17 cellular contexts compared by ENCODE assay signal in the genomic region with DNA sequence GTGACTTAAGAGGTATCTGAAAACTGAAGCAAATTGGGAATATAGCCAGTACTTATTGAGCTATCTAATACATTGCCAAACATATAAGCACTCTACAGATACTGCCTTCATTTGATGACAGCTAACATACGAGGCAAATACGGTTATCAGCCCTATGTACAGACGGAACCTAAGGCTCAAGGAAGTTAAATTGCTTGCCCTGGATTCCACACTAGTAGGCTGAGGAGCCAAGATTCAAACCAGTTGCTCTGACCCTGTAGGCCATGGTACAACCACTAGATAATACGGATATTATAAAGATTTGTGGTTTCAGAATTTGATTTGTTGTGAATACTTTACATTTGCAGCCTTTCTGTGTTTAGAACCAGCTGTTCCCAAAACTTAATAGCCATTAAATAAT. TPM values are rescaled to one million over a fixed set of nuclear protein-coding genes. Genes with fewer than 3 reads are reported as not detected.
DNase-seq lines count a peak whose midpoint lies in the region; ATAC-seq and TF ChIP-seq lines count a peak whose summit lies in the region.
"Had no signal": no experiment of that assay in that cellular context is flagged by ENCODE, and none has a peak within 500 bp of the region (broad histone marks: within the 10 kb centered on the region; RNA-seq: fewer than 3 reads in every experiment).

No MANE protein-coding gene starts in this region.

- TF ChIP-seq CTCF in cardiac muscle cell (IDR thresholded peaks at IDR 0.05; ENCODE audit: low read depth, low read length) (no peak), SU-DHL-6 (IDR thresholded peaks at IDR 0.05; ENCODE audit: insufficient read depth, low read length, poor library complexity, severe bottlenecking) (no peak), mesothelial cell of epicardium (IDR thresholded peaks at IDR 0.05; ENCODE audit: unreplicated experiment) (no peak), uterus (IDR thresholded peaks at IDR 0.05) (no peak), gastrocnemius medialis (IDR thresholded peaks at IDR 0.05 in 4 of 5, conservative IDR thresholded peaks at IDR 0.05 in 1 of 5) (no peak)

- H3K36me3 ChIP-seq in cardiac muscle cell: no peaks in the 10 kb centered on the region
- no peaks in the 10 kb centered on the region for H3K36me3 ChIP-seq in SU-DHL-6 (ENCODE audit: low read length)
- no peaks in the 10 kb centered on the region for H3K36me3 ChIP-seq in uterus
- H3K36me3 ChIP-seq in gastrocnemius medialis: no peaks in the 10 kb centered on the region
- H3K36me3 ChIP-seq: BLaER1, SJSA1 had no signal

- no peaks in the 10 kb centered on the region for H3K9me2 ChIP-seq in SU-DHL-6 (replicated peaks; ENCODE audit: insufficient read depth, low read length)

- H3K9ac ChIP-seq in SU-DHL-6 (ENCODE audit: low read length): no peak overlapping the region
- H3K9ac ChIP-seq: BLaER1 had no signal

- TF ChIP-seq POLR2A in uterus (IDR thresholded peaks at IDR 0.05) (no peak), gastrocnemius medialis (IDR thresholded peaks at IDR 0.05) (no peak)

- peaks cover 71% of the 10 kb centered on the region for H3K4me1 Mint-ChIP-seq in mesothelial cell of epicardium

- no peak overlapping the region for H2AFZ ChIP-seq in SU-DHL-6 (ENCODE audit: low read depth, low read length, severe bottlenecking)

- H3K9me3 ChIP-seq in cardiac muscle cell (ENCODE audit: low read depth) (no peaks in the 10 kb centered on the region), SU-DHL-6 (ENCODE audit: insufficient read depth, low read length) (no peaks in the 10 kb centered on the region), uterus (no peaks in the 10 kb centered on the region), gastrocnemius medialis (no peaks in the 10 kb centered on the region)
- H3K9me3 ChIP-seq: BLaER1, SJSA1 had no signal

- peak overlapping the region; percentile 65 for H3K27ac ChIP-seq in cardiac muscle cell
- no peak overlapping the region for H3K27ac ChIP-seq in SU-DHL-6 (ENCODE audit: low read depth, low read length)
- H3K27ac ChIP-seq in uterus: peak overlapping the region; percentile 29 to 47
- H3K27ac ChIP-seq in gastrocnemius medialis: no peak overlapping the region
- H3K27ac ChIP-seq: BLaER1, RWPE1, SJSA1 had no signal

- peak overlapping the region; percentile 92 for H3K27ac Mint-ChIP-seq in mesothelial cell of epicardium
- H3K27ac Mint-ChIP-seq: CD8-positive, alpha-beta memory T cell had no signal

- H3F3A ChIP-seq in SU-DHL-6 (ENCODE audit: insufficient read depth): no peaks in the 10 kb centered on the region

- no peak overlapping the region for H3K4me3 ChIP-seq in cardiac muscle cell
- H3K4me3 ChIP-seq in SU-DHL-6 (ENCODE audit: insufficient read depth, low read length, poor library complexity, severe bottlenecking): no peak overlapping the region
- H3K4me3 ChIP-seq in uterus: no peak overlapping the region
- no peak overlapping the region for H3K4me3 ChIP-seq in gastrocnemius medialis
- H3K4me3 ChIP-seq: BLaER1, SJSA1 had no signal

- DNase-seq in cardiac muscle cell (ENCODE audit: low read depth in 1 of 2, low spot score in 1 of 2) (peak; percentile 61 to 74), Right ventricle myocardium inferior (ENCODE audit: missing footprints) (no peak), mesothelial cell of epicardium (ENCODE audit: low spot score in 2 of 2, unreplicated experiment in 2 of 2) (no peak), uterus (no peak), NOMO-1 treated with dmso at 0.1 percent for 144 hours (lab: John Stamatoyannopoulos, UW; ENCODE audit: unreplicated experiment) (no peak), gastrocnemius medialis (no peak)
- DNase-seq: CD8-positive, alpha-beta memory T cell; DMS79; GOT3; KG1; NCI-H1092; NCI-H2081 treated with DMSO at 0.1 percent for 48 hours had no signal

- peaks cover 11% of the 10 kb centered on the region for H3K36me3 Mint-ChIP-seq in mesothelial cell of epicardium

- H3K9me3 Mint-ChIP-seq in mesothelial cell of epicardium: no peaks in the 10 kb centered on the region
- H3K9me3 Mint-ChIP-seq: CD8-positive, alpha-beta memory T cell had no signal

- intact Hi-C loops in Right ventricle myocardium inferior (cut with DNase I): no loop called here
- intact Hi-C loops in uterus (cut with DNase I; ENCODE audit: low total_unique reads): no loop called here
- intact Hi-C loops in gastrocnemius medialis (cut with DNase I; ENCODE audit: low total_unique reads): no loop called here

- peak overlapping the region; percentile 11 for H3K4me2 ChIP-seq in SU-DHL-6 (ENCODE audit: low read depth, low read length, poor library complexity, severe bottlenecking)
- H3K4me2 ChIP-seq: BLaER1 had no signal

- H3K4me3 Mint-ChIP-seq in mesothelial cell of epicardium: no peak overlapping the region
- H3K4me3 Mint-ChIP-seq: CD8-positive, alpha-beta memory T cell had no signal

- no peaks in the 10 kb centered on the region for H3K79me2 ChIP-seq in SU-DHL-6 (ENCODE audit: insufficient read depth, low read length)

- H3K27me3 ChIP-seq in cardiac muscle cell (peaks cover 5% of the 10 kb centered on the region), SU-DHL-6 (ENCODE audit: low read length) (no peaks in the 10 kb centered on the region), uterus (no peaks in the 10 kb centered on the region), gastrocnemius medialis (no peaks in the 10 kb centered on the region)
- H3K27me3 ChIP-seq: BLaER1, SJSA1 had no signal

- H3K4me1 ChIP-seq in cardiac muscle cell (ENCODE audit: low read depth) (peaks cover 26% of the 10 kb centered on the region), uterus (no peaks in the 10 kb centered on the region), gastrocnemius medialis (no peaks in the 10 kb centered on the region)

- H4K20me1 ChIP-seq in SU-DHL-6 (ENCODE audit: low read depth, low read length): no peaks in the 10 kb centered on the region
- H4K20me1 ChIP-seq: BLaER1 had no signal

- ATAC-seq in Right ventricle myocardium inferior (no peak), GM18511 (IDR thresholded peaks at IDR 0.05; ENCODE audit: unreplicated experiment) (no peak), gastrocnemius medialis (no peak)

- in situ Hi-C loops in gastrocnemius medialis (cut with MboI; ENCODE audit: low sequenced_read_pairs in 4 of 4): no loop called here

- no peaks in the 10 kb centered on the region for H3K27me3 Mint-ChIP-seq in mesothelial cell of epicardium (ENCODE audit: low read depth)

RNA-seq across cellular contexts. Expression of a gene that starts 36.6 kb away (rescaled TPM):
- total RNA-seq in cardiac muscle cell (19.0 and 30.6 TPM in 2 replicates), Right ventricle myocardium inferior (3.1 TPM), mesothelial cell of epicardium (110 to 113 TPM (median 111 TPM) in 3 replicates), uterus (100 to 1,000 TPM in 1 of 4 donors, 10 to 100 TPM in 3; 27.6 to 260 (median 58.9) TPM), gastrocnemius medialis (under 1 TPM in 3 of 4 donors, not detected in 1; 0.62 to 0.69 (median 0.66) TPM)
- 20.8 and 47.4 TPM in 2 replicates for polyA plus RNA-seq in cardiac muscle cell
- total RNA-seq: CD8-positive, alpha-beta memory T cell had no signal

Comparison
In these comparisons a context has a peak if more than half of its experiments do, and no peak if none do; other contexts are left out.
1. DNase-seq: peak in cardiac muscle cell (2 of 2); none in Right ventricle myocardium inferior (single experiment), mesothelial cell of epicardium (0 of 2), uterus (0 of 2), NOMO-1 treated with dmso at 0.1 percent for 144 hours (single experiment) and gastrocnemius medialis (0 of 2).
2. H3K27ac ChIP-seq: peak in cardiac muscle cell (single experiment) and uterus (2 of 2); none in SU-DHL-6 (single experiment) and gastrocnemius medialis (0 of 4).